ENCODE assay signal across 1 cellular context in genomic region chr10:121330528-121330927, GRCh38.
TF ChIP-seq lines count a peak whose summit lies in the region.

No MANE protein-coding gene starts in this region.

TF ChIP-seq in HEK293, 187 proteins besides CTCF, POLR2A, EP300 and RAD21 (continued from another document):
- TF ChIP-seq ZNF280C (tag by site-specific recombination; IDR thresholded peaks at IDR 0.05) (no peak), REPIN1 (tag by site-specific recombination; IDR thresholded peaks at IDR 0.05; ENCODE audit: low read depth) (no peak), SCRT1 (tag by site-specific recombination; IDR thresholded peaks at IDR 0.05; ENCODE audit: borderline replicate concordance) (no peak), ZNF211 (tag by site-specific recombination; IDR thresholded peaks at IDR 0.05; ENCODE audit: low read depth) (no peak), ZNF324 (tag by site-specific recombination; IDR thresholded peaks at IDR 0.05) (no peak), ZSCAN4 (tag by site-specific recombination; IDR thresholded peaks at IDR 0.05) (peak; percentile 85)
TF ChIP-seq in HEK293: peak in this region for 5.
